ENCODE assay signal across 24 cellular contexts in genomic region chr11:434496-434895, GRCh38. TPM values are rescaled to one million over a fixed set of nuclear protein-coding genes. Genes with fewer than 3 reads are reported as not detected.
DNase-seq lines count a peak whose midpoint lies in the region; ATAC-seq, FAIRE-seq and TF ChIP-seq lines count a peak whose summit lies in the region.
"Had no signal": no experiment of that assay in that cellular context is flagged by ENCODE, and none has a peak within 500 bp of the region (broad histone marks: within the 10 kb centered on the region; RNA-seq: fewer than 3 reads in every experiment).

No MANE protein-coding gene starts in this region.

- no peak for ATAC-seq in left cardiac atrium
- ATAC-seq in stimulated activated naive CD8-positive, alpha-beta T cell treated with anti-CD3 and anti-CD28 coated beads, Interleukin-15, Interleukin-2, amounts not matched to agents 100 U/mL and 50 U/mL, for 24 hours: no peak
- ATAC-seq in stimulated activated naive CD8-positive, alpha-beta T cell treated with anti-CD3 and anti-CD28 coated beads, Interleukin-15, amount 100 ng/mL, for 72 hours: no peak

- intact Hi-C loops in left cardiac atrium (cut with DNase I): no loop called here
- intact Hi-C loops in cardiac septum (cut with DNase I): no loop called here
- intact Hi-C loops in kidney (cut with DNase I): no loop called here
- intact Hi-C loops in spleen (cut with DNase I; ENCODE audit: low total_unique reads): no loop called here
- intact Hi-C loops in breast epithelium (cut with DNase I; ENCODE audit: low total_unique reads): no loop called here

- no peaks in the 10 kb centered on the region for H3K4me1 ChIP-seq in kidney (ENCODE audit: control insufficient read depth in 1 of 2, insufficient read depth in 1 of 2, low read depth in 1 of 2, low read length in 2 of 2)
- no peaks in the 10 kb centered on the region for H3K4me1 ChIP-seq in spleen
- no peaks in the 10 kb centered on the region for H3K4me1 ChIP-seq in breast epithelium
- H3K4me1 ChIP-seq: BE2C, HAP-1 had no signal

- FAIRE-seq in kidney (lab: Jason Lieb, UNC): no peak
- FAIRE-seq: A204.1, GM19239 had no signal

- no peaks in the 10 kb centered on the region for H3K9me3 Mint-ChIP-seq in stimulated activated naive CD8-positive, alpha-beta T cell treated with anti-CD3 and anti-CD28 coated beads, Interleukin-15, amount 100 ng/mL, for 72 hours
- H3K9me3 Mint-ChIP-seq: CD4-positive, CD25-positive, alpha-beta regulatory T cell; CD8-positive, alpha-beta memory T cell had no signal

- H3K27ac Mint-ChIP-seq in stimulated activated naive CD8-positive, alpha-beta T cell treated with anti-CD3 and anti-CD28 coated beads, Interleukin-15, amount 100 ng/mL, for 72 hours: no peak overlapping the region
- H3K27ac Mint-ChIP-seq: CD8-positive, alpha-beta memory T cell had no signal

- H3K9ac ChIP-seq in kidney (ENCODE audit: low read length in 2 of 2): no peak overlapping the region
- H3K9ac ChIP-seq: GM23248 had no signal

- no peak overlapping the region for H3K4me3 Mint-ChIP-seq in stimulated activated naive CD8-positive, alpha-beta T cell treated with anti-CD3 and anti-CD28 coated beads, Interleukin-15, amount 100 ng/mL, for 72 hours
- H3K4me3 Mint-ChIP-seq: CD4-positive, CD25-positive, alpha-beta regulatory T cell; CD8-positive, alpha-beta memory T cell had no signal

- H3K9me3 ChIP-seq in kidney (ENCODE audit: control insufficient read depth in 1 of 2, low read length in 2 of 2) (no peaks in the 10 kb centered on the region), spleen (no peaks in the 10 kb centered on the region), breast epithelium (no peaks in the 10 kb centered on the region)
- H3K9me3 ChIP-seq: BE2C had no signal

- TF ChIP-seq POLR2A in spleen (IDR thresholded peaks at IDR 0.05): no peak
- TF ChIP-seq POLR2A in breast epithelium (IDR thresholded peaks at IDR 0.05): no peak

- H3K4me1 Mint-ChIP-seq in stimulated activated naive CD8-positive, alpha-beta T cell treated with anti-CD3 and anti-CD28 coated beads, Interleukin-15, amount 100 ng/mL, for 72 hours: peaks cover 23% of the 10 kb centered on the region

- 86 to 93% (median 91%) methylated on average over 15 to 16 of the region's 16 CpGs for WGBS in spleen, 5 donors

- TF ChIP-seq CTCF in kidney (IDR thresholded peaks at IDR 0.05; ENCODE audit: borderline replicate concordance, extremely low read depth, insufficient read depth) (no peak), spleen (IDR thresholded peaks at IDR 0.05 in 8 of 11, conservative IDR thresholded peaks at IDR 0.05 in 3 of 11) (no peak), breast epithelium (IDR thresholded peaks at IDR 0.05) (no peak)

- peaks cover 0 to 9% (median 0%) of the 10 kb centered on the region in 7 donors for H3K27me3 ChIP-seq in spleen (replicated peaks in 1 of 7)
- no peaks in the 10 kb centered on the region for H3K27me3 ChIP-seq in breast epithelium
- H3K27me3 ChIP-seq: BE2C had no signal

- H3K36me3 ChIP-seq in kidney (ENCODE audit: control insufficient read depth in 1 of 2, insufficient read depth in 2 of 2, low read length in 2 of 2): no peaks in the 10 kb centered on the region
- peaks cover 0 to 10% (median 0%) of the 10 kb centered on the region in 6 donors for H3K36me3 ChIP-seq in spleen
- no peaks in the 10 kb centered on the region for H3K36me3 ChIP-seq in breast epithelium
- H3K36me3 ChIP-seq: BE2C, HAP-1 had no signal

- H3K27ac ChIP-seq in kidney (ENCODE audit: low read depth in 2 of 2, low read length in 2 of 2): no peak overlapping the region
- no peak overlapping the region for H3K27ac ChIP-seq in spleen
- no peak overlapping the region for H3K27ac ChIP-seq in breast epithelium
- H3K27ac ChIP-seq: GM23248 had no signal

- no peaks in the 10 kb centered on the region for H3K27me3 Mint-ChIP-seq in stimulated activated naive CD8-positive, alpha-beta T cell treated with anti-CD3 and anti-CD28 coated beads, Interleukin-15, amount 100 ng/mL, for 72 hours
- H3K27me3 Mint-ChIP-seq: CD4-positive, CD25-positive, alpha-beta regulatory T cell; CD8-positive, alpha-beta memory T cell had no signal

- DNase-seq in left cardiac atrium (peak; percentile 9), cardiac septum (ENCODE audit: low spot score) (no peak), kidney (peak; percentile 54), spleen (peak; percentile 70), UCSD-AML1 (lab: John Stamatoyannopoulos, UW; ENCODE audit: unreplicated experiment) (no peak), breast epithelium (ENCODE audit: low spot score in 2 of 2) (no peak)
- peak; percentile 1 for DNase-seq in stimulated activated naive CD8-positive, alpha-beta T cell treated with anti-CD3 and anti-CD28 coated beads, Interleukin-15, Interleukin-2, amounts not matched to agents 100 U/mL and 50 U/mL, for 24 hours
- no peak for DNase-seq in stimulated activated naive CD8-positive, alpha-beta T cell treated with anti-CD3 and anti-CD28 coated beads, Interleukin-15, amount 100 ng/mL, for 72 hours
- DNase-seq: ACHN; BE2C; C1 segment of cervical spinal cord; CD4-positive, CD25-positive, alpha-beta regulatory T cell; CD8-positive, alpha-beta memory T cell; COR-L47; DMS 273 treated with DMSO at 0.1 percent for 48 hours; DMS53; DND-41; EL; GM23248 had no signal

- no peak overlapping the region for H3K4me3 ChIP-seq in kidney (ENCODE audit: low read length in 2 of 2)
- H3K4me3 ChIP-seq in spleen: no peak overlapping the region
- no peak overlapping the region for H3K4me3 ChIP-seq in breast epithelium
- H3K4me3 ChIP-seq: GM12878, GM23248, HAP-1 had no signal

RNA-seq across cellular contexts. Expression of gene ANO9, which starts 7.3 kb away (rescaled TPM):
- 1 to 10 TPM in 1 of 2 donors, under 1 TPM in 1; 0.55 to 1.6 TPM for total RNA-seq in left cardiac atrium
- total RNA-seq in cardiac septum: 0.38 TPM
- 21.8 TPM for total RNA-seq in kidney
- 11.3 TPM for polyA plus RNA-seq in kidney (ENCODE audit: insufficient read depth, low read depth, low replicate concordance)
- total RNA-seq in spleen: 10 to 100 TPM; 10.2 to 34.5 (median 25.9) TPM
- polyA plus RNA-seq in spleen: 10 to 100 TPM; 32.7 to 53.8 (median 50.3) TPM
- 10 to 100 TPM in 1 of 3 donors, 1 to 10 TPM in 1, under 1 TPM in 1; 0.32 to 14.2 (median 9.8) TPM for total RNA-seq in breast epithelium
- total RNA-seq: GM23248, H4 had no signal
- polyA plus RNA-seq: GM23248 had no signal

RNA-seq across cellular contexts. Expression of gene PTDSS2, which starts 15.6 kb away (rescaled TPM):
- total RNA-seq in left cardiac atrium (10 to 100 TPM; 21.5 to 26.5 TPM), cardiac septum (24.9 TPM), kidney (28.5 TPM), spleen (10 to 100 TPM; 24.6 to 40.7 (median 29.4) TPM), breast epithelium (10 to 100 TPM; 23.8 to 53.7 (median 33.1) TPM)
- polyA plus RNA-seq in kidney (ENCODE audit: insufficient read depth, low read depth, low replicate concordance) (37.7 TPM), spleen (10 to 100 TPM; 11.0 to 26.6 (median 14.9) TPM)

RNA-seq across cellular contexts. Expression of gene SIGIRR, which starts 19.7 kb away (rescaled TPM):
- total RNA-seq in left cardiac atrium (10 to 100 TPM; 35.4 to 36.7 TPM), cardiac septum (33.3 TPM), kidney (89.1 TPM), spleen (100 to 1,000 TPM in 2 of 7 donors, 10 to 100 TPM in 5; 67.9 to 118 (median 90.9) TPM), breast epithelium (10 to 100 TPM; 37.3 to 49.8 (median 46.5) TPM)
- polyA plus RNA-seq in kidney (ENCODE audit: insufficient read depth, low read depth, low replicate concordance) (181 TPM), spleen (100 to 1,000 TPM in 2 of 3 donors, 10 to 100 TPM in 1; 95.9 to 194 (median 161) TPM)

RNA-seq across cellular contexts. Expression of gene PKP3, which starts 40.5 kb away (rescaled TPM):
- under 1 TPM; 0.52 to 0.68 TPM for total RNA-seq in left cardiac atrium
- 0.83 TPM for total RNA-seq in cardiac septum
- total RNA-seq in kidney: 3.6 TPM
- polyA plus RNA-seq in kidney (ENCODE audit: insufficient read depth, low read depth, low replicate concordance): 1.9 TPM
- 1 to 10 TPM in 1 of 7 donors, under 1 TPM in 2, not detected in 4; 0.40 to 2.8 (median 0.59) TPM for total RNA-seq in spleen
- polyA plus RNA-seq in spleen: under 1 TPM; 0.09 to 0.48 (median 0.21) TPM
- 10 to 100 TPM in 2 of 3 donors, under 1 TPM in 1; 0.32 to 60.9 (median 36.7) TPM for total RNA-seq in breast epithelium
- total RNA-seq: CD8-positive, alpha-beta memory T cell had no signal

Comparison
In these comparisons a context has a peak if more than half of its experiments do, and no peak if none do; other contexts are left out.
1. DNase-seq: peak in left cardiac atrium (single experiment), stimulated activated naive CD8-positive, alpha-beta T cell treated with anti-CD3 and anti-CD28 coated beads, Interleukin-15, Interleukin-2, amounts not matched to agents 100 U/mL and 50 U/mL, for 24 hours (single experiment), kidney (single experiment) and spleen (single experiment); none in cardiac septum (single experiment), stimulated activated naive CD8-positive, alpha-beta T cell treated with anti-CD3 and anti-CD28 coated beads, Interleukin-15, amount 100 ng/mL, for 72 hours (0 of 2), UCSD-AML1 (single experiment) and breast epithelium (0 of 2).